Comparison of ENCODE assay signal across 8 cellular contexts in the genomic region with DNA sequence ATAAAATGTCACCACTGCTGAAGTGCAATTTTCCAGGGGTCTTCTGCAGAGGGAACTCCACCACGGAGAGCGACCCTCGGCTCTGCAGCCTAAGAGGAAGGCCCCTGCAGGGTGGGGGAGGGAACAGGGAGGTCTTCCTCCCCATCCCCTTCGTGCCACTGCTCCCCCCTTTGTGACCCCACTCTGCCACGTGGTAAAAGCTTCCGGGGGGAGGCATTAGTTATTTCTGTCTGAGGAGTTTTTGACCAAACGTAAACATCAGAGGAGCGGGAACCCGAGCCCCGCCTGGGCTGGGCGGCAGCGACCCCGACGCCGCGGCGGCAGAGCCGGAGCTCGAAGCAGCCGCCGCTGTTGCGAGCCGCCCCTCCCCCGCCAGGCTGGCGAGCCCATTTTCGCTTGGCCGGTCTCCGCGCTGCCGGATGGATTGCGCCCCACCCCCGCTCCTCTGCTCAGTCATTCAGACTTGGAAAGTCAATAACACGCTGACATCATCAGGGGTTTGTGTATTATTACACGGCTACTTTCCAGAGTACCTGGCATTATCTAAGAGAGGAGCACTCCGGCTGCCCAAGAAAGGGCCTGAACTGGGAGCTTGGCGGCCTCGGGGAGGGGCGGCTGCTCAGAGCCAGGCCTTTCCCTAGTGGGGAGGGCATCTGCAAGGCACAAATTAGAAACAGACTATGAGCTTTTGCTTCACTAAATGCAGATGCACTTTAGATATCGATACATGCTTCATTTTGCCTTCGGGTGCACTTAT.
DNase-seq lines count a peak whose midpoint lies in the region; ATAC-seq and TF ChIP-seq lines count a peak whose summit lies in the region.

No MANE protein-coding gene starts in this region.

- no peaks in the 10 kb centered on the region for H3K36me3 ChIP-seq in BJ (ENCODE audit: control insufficient read depth, insufficient read depth, low read length)

- DNase-seq in BJ (ENCODE audit: low read depth), result peak; percentile 88
- peak; percentile 97 for DNase-seq in NCI-H524 treated with DMSO at 0.1 percent for 48 hours (lab: John Stamatoyannopoulos, UW)
- peak; percentile 98 for DNase-seq in activated CD4-positive, alpha-beta T cell treated with anti-CD3 and anti-CD28 coated beads, Interleukin-2, amount 10 ng/mL, durations not matched to agents 24 days and 14 days
- peak; percentile 96 for DNase-seq in coronary artery (ENCODE audit: low spot score)
- DNase-seq in left kidney (ENCODE audit: low read depth, low spot score), result peak; percentile 99
- peak; percentile 95 for DNase-seq in stimulated activated CD4-positive, alpha-beta T cell treated with anti-CD3 and anti-CD28 coated beads, Interleukin-1b, Interleukin-23, amount 100 ng/mL, for 48 hours

- no peak for TF ChIP-seq CTCF in BJ (IDR thresholded peaks at IDR 0.05; ENCODE audit: insufficient read depth, low read depth, low read length)
- TF ChIP-seq CTCF in coronary artery (IDR thresholded peaks at IDR 0.05), result no peak

- peaks cover 53% of the 10 kb centered on the region for H3K4me1 Mint-ChIP-seq in activated CD4-positive, alpha-beta T cell treated with anti-CD3 and anti-CD28 coated beads, Interleukin-2, amount 10 ng/mL, durations not matched to agents 24 days and 14 days

- H3K4me3 ChIP-seq in BJ (ENCODE audit: low read depth, low read length) (peak overlapping the region; percentile 18; the same call in 1 of the 2 replicates), coronary artery (peak overlapping the region; percentile 63)

- H3K27ac ChIP-seq in coronary artery, result peak overlapping the region; percentile 84 to 91

- peak overlapping the region; percentile 81 for H3K4me3 Mint-ChIP-seq in activated CD4-positive, alpha-beta T cell treated with anti-CD3 and anti-CD28 coated beads, Interleukin-2, amount 10 ng/mL, durations not matched to agents 24 days and 14 days

- ATAC-seq in GM19324 (IDR thresholded peaks at IDR 0.05; ENCODE audit: low FRiP score, unreplicated experiment) (peak; percentile 87), HG03460 (IDR thresholded peaks at IDR 0.05; ENCODE audit: unreplicated experiment) (peak; percentile 71)

- peaks cover 2% of the 10 kb centered on the region for H3K27me3 Mint-ChIP-seq in activated CD4-positive, alpha-beta T cell treated with anti-CD3 and anti-CD28 coated beads, Interleukin-2, amount 10 ng/mL, durations not matched to agents 24 days and 14 days

- no peaks in the 10 kb centered on the region for H3K27me3 ChIP-seq in BJ (ENCODE audit: control insufficient read depth, insufficient read depth, low read length)

- CTCF ChIA-PET in BJ (lab: Yijun Ruan, JAX), result interaction anchor here (1.0 to 3.3 kb wide), 3 partner anchors 11 to 166 kb away, joined by 3 to 13 read pairs (median 4); no protein-coding TSS in a partner anchor

- H3K9me3 Mint-ChIP-seq in activated CD4-positive, alpha-beta T cell treated with anti-CD3 and anti-CD28 coated beads, Interleukin-2, amount 10 ng/mL, durations not matched to agents 24 days and 14 days, result no peaks in the 10 kb centered on the region

- H3K36me3 Mint-ChIP-seq in activated CD4-positive, alpha-beta T cell treated with anti-CD3 and anti-CD28 coated beads, Interleukin-2, amount 10 ng/mL, durations not matched to agents 24 days and 14 days (ENCODE audit: low read depth), result peaks cover 2% of the 10 kb centered on the region

- intact Hi-C loops in activated CD4-positive, alpha-beta T cell treated with anti-CD3 and anti-CD28 coated beads, Interleukin-2, amount 10 ng/mL, durations not matched to agents 24 days and 14 days (cut with micrococcal nuclease), result loop anchor here (1.0 to 5.0 kb wide), 11 partner anchors 57 to 636 kb away; a partner anchor contains a TSS

- POLR2A ChIA-PET in BJ (lab: Charles Lee), result no interaction called here

- H3K27ac Mint-ChIP-seq in activated CD4-positive, alpha-beta T cell treated with anti-CD3 and anti-CD28 coated beads, Interleukin-2, amount 10 ng/mL, durations not matched to agents 24 days and 14 days, result peak overlapping the region; percentile 96

Comparison
In these comparisons a context has a peak if more than half of its experiments do, and no peak if none do; other contexts are left out.
1. Peak in every context shown above with its lines: DNase-seq, ATAC-seq, H3K4me3 ChIP-seq and H3K27ac ChIP-seq.